1 cellular context compared by ENCODE assay signal in the genomic region with DNA sequence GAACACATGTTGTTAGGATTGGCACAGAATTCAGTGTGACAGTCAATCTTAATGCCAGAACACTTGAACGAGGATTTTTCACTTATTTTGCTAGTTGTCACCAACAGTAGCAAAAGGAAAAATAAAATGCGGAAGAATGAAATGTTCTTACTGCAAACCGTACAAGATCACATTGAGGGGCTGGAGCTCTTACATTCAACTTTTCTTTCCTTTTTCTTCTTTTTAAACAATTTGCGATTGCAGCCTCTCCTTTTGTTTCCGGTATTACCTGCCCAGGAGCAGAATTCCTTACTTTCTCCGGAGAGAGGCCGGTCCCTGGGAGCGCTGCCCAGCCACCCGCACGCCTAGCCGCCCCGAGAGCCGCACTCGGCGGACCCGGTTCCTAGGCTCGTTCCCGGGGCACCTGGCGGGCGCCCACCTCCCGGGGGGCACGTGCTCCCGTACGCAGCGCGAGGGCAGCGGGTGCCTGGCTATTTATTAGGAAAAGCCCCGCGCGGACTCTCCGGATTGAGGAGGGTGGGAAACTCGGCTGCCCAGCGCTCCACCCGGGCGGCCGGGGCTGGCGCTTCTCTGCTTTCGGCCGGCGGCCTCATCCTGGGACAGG.
TF ChIP-seq lines count a peak whose summit lies in the region.

No MANE protein-coding gene starts in this region.

TF ChIP-seq in GM12878, 131 proteins besides CTCF, POLR2A, EP300 and RAD21 (continued from another document and continues in another):
- TF ChIP-seq, protein P1, sequence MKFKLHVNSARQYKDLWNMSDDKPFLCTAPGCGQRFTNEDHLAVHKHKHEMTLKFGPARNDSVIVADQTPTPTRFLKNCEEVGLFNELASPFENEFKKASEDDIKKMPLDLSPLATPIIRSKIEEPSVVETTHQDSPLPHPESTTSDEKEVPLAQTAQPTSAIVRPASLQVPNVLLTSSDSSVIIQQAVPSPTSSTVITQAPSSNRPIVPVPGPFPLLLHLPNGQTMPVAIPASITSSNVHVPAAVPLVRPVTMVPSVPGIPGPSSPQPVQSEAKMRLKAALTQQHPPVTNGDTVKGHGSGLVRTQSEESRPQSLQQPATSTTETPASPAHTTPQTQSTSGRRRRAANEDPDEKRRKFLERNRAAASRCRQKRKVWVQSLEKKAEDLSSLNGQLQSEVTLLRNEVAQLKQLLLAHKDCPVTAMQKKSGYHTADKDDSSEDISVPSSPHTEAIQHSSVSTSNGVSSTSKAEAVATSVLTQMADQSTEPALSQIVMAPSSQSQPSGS (IDR thresholded peaks at IDR 0.05; ENCODE audit: low read length): no peak
- TF ChIP-seq TARDBP (IDR thresholded peaks at IDR 0.05; ENCODE audit: borderline replicate concordance): no peak
- TF ChIP-seq CHD4 (IDR thresholded peaks at IDR 0.05): no peak
- no peak for TF ChIP-seq IRF4 (IDR thresholded peaks at IDR 0.05; ENCODE audit: low read depth, low read length)
- no peak for TF ChIP-seq CREB1 (IDR thresholded peaks at IDR 0.05; ENCODE audit: low read depth)
- TF ChIP-seq EED (IDR thresholded peaks at IDR 0.05; ENCODE audit: low read depth): no peak
- TF ChIP-seq MEF2B (IDR thresholded peaks at IDR 0.05; ENCODE audit: partially characterized antibody, poor library complexity, severe bottlenecking): peak; percentile 35
- no peak for TF ChIP-seq ZNF622 (IDR thresholded peaks at IDR 0.05)
- 0 out of 2 replicates have a peak, but pooled peaks have one; percentile 20 for TF ChIP-seq NBN (IDR thresholded peaks at IDR 0.05)
- no peak for TF ChIP-seq CBX5 (IDR thresholded peaks at IDR 0.05; ENCODE audit: low read depth)
- no peak for TF ChIP-seq SMARCA5 (IDR thresholded peaks at IDR 0.05)
- no peak for TF ChIP-seq CREM (IDR thresholded peaks at IDR 0.05; ENCODE audit: low read depth)
- peak; percentile 73; the same call in 1 of the 2 replicates for TF ChIP-seq POLR2AphosphoS5 (IDR thresholded peaks at IDR 0.05; ENCODE audit: low read length)
- no peak for TF ChIP-seq RB1 (IDR thresholded peaks at IDR 0.05; ENCODE audit: borderline replicate concordance)
- no peak for TF ChIP-seq RCOR1 (conservative IDR thresholded peaks at IDR 0.05; ENCODE audit: low read depth, low read length)
- TF ChIP-seq, protein P2, sequence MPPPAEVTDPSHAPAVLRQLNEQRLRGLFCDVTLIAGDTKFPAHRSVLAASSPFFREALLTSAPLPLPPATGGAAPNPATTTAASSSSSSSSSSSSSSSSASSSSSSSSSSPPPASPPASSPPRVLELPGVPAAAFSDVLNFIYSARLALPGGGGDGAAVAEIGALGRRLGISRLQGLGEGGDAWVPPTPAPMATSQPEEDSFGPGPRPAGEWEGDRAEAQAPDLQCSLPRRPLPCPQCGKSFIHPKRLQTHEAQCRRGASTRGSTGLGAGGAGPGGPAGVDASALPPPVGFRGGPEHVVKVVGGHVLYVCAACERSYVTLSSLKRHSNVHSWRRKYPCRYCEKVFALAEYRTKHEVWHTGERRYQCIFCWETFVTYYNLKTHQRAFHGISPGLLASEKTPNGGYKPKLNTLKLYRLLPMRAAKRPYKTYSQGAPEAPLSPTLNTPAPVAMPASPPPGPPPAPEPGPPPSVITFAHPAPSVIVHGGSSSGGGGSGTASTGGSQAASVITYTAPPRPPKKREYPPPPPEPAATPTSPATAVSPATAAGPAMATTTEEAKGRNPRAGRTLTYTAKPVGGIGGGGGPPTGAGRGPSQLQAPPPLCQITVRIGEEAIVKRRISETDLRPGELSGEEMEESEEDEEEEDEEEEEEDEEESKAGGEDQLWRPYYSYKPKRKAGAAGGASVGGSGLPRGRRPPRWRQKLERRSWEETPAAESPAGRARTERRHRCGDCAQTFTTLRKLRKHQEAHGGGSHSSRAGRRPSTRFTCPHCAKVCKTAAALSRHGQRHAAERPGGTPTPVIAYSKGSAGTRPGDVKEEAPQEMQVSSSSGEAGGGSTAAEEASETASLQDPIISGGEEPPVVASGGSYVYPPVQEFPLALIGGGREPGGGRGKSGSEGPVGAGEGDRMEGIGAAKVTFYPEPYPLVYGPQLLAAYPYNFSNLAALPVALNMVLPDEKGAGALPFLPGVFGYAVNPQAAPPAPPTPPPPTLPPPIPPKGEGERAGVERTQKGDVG (CRISPR knock-in tag; IDR thresholded peaks at IDR 0.05): no peak
- TF ChIP-seq FOXK2 (IDR thresholded peaks at IDR 0.05): no peak
- no peak for TF ChIP-seq STAT3 (IDR thresholded peaks at IDR 0.05; ENCODE audit: low read depth, low read length)
- TF ChIP-seq, protein P3, sequence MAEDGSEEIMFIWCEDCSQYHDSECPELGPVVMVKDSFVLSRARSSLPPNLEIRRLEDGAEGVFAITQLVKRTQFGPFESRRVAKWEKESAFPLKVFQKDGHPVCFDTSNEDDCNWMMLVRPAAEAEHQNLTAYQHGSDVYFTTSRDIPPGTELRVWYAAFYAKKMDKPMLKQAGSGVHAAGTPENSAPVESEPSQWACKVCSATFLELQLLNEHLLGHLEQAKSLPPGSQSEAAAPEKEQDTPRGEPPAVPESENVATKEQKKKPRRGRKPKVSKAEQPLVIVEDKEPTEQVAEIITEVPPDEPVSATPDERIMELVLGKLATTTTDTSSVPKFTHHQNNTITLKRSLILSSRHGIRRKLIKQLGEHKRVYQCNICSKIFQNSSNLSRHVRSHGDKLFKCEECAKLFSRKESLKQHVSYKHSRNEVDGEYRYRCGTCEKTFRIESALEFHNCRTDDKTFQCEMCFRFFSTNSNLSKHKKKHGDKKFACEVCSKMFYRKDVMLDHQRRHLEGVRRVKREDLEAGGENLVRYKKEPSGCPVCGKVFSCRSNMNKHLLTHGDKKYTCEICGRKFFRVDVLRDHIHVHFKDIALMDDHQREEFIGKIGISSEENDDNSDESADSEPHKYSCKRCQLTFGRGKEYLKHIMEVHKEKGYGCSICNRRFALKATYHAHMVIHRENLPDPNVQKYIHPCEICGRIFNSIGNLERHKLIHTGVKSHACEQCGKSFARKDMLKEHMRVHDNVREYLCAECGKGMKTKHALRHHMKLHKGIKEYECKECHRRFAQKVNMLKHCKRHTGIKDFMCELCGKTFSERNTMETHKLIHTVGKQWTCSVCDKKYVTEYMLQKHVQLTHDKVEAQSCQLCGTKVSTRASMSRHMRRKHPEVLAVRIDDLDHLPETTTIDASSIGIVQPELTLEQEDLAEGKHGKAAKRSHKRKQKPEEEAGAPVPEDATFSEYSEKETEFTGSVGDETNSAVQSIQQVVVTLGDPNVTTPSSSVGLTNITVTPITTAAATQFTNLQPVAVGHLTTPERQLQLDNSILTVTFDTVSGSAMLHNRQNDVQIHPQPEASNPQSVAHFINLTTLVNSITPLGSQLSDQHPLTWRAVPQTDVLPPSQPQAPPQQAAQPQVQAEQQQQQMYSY (CRISPR knock-in tag; IDR thresholded peaks at IDR 0.05): no peak
- TF ChIP-seq ASH2L (IDR thresholded peaks at IDR 0.05; ENCODE audit: borderline replicate concordance, low read depth): 0 out of 2 replicates have a peak, but pooled peaks have one; percentile 11
- no peak for TF ChIP-seq SRF (IDR thresholded peaks at IDR 0.05; ENCODE audit: low read depth in 2 of 2, low read length in 2 of 2)
- no peak for TF ChIP-seq SMAD1 (IDR thresholded peaks at IDR 0.05; ENCODE audit: low read depth, partially characterized antibody)
- TF ChIP-seq NR2C2 (IDR thresholded peaks at IDR 0.05; ENCODE audit: borderline replicate concordance, control insufficient read depth, insufficient read length, low read depth): no peak
- no peak for TF ChIP-seq ETV6 (conservative IDR thresholded peaks at IDR 0.05 in 1 of 2, IDR thresholded peaks at IDR 0.05 in 1 of 2; ENCODE audit: borderline replicate concordance in 1 of 2, low read depth in 1 of 2)
- TF ChIP-seq RUNX3 (IDR thresholded peaks at IDR 0.05; ENCODE audit: low read length): no peak
- TF ChIP-seq CEBPB (IDR thresholded peaks at IDR 0.05; ENCODE audit: borderline replicate concordance in 1 of 2, low read depth in 2 of 2, low read length in 2 of 2): no peak
- TF ChIP-seq ATF7 (IDR thresholded peaks at IDR 0.05; ENCODE audit: low read depth): peak; percentile 23; the same call in 1 of the 2 replicates
- TF ChIP-seq PML (IDR thresholded peaks at IDR 0.05; ENCODE audit: low read length): peak; percentile 35; the same call in 1 of the 2 replicates
- TF ChIP-seq, protein P4, sequence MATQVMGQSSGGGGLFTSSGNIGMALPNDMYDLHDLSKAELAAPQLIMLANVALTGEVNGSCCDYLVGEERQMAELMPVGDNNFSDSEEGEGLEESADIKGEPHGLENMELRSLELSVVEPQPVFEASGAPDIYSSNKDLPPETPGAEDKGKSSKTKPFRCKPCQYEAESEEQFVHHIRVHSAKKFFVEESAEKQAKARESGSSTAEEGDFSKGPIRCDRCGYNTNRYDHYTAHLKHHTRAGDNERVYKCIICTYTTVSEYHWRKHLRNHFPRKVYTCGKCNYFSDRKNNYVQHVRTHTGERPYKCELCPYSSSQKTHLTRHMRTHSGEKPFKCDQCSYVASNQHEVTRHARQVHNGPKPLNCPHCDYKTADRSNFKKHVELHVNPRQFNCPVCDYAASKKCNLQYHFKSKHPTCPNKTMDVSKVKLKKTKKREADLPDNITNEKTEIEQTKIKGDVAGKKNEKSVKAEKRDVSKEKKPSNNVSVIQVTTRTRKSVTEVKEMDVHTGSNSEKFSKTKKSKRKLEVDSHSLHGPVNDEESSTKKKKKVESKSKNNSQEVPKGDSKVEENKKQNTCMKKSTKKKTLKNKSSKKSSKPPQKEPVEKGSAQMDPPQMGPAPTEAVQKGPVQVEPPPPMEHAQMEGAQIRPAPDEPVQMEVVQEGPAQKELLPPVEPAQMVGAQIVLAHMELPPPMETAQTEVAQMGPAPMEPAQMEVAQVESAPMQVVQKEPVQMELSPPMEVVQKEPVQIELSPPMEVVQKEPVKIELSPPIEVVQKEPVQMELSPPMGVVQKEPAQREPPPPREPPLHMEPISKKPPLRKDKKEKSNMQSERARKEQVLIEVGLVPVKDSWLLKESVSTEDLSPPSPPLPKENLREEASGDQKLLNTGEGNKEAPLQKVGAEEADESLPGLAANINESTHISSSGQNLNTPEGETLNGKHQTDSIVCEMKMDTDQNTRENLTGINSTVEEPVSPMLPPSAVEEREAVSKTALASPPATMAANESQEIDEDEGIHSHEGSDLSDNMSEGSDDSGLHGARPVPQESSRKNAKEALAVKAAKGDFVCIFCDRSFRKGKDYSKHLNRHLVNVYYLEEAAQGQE (IDR thresholded peaks at IDR 0.05; ENCODE audit: low read depth, low read length): no peak
- TF ChIP-seq SPI1 (IDR thresholded peaks at IDR 0.05; ENCODE audit: borderline replicate concordance, insufficient read depth, low read depth, low read length): no peak
- TF ChIP-seq ZNF24 (IDR thresholded peaks at IDR 0.05): no peak
- TF ChIP-seq KLF5 (IDR thresholded peaks at IDR 0.05; ENCODE audit: partially characterized antibody): no peak
- TF ChIP-seq, protein P5, sequence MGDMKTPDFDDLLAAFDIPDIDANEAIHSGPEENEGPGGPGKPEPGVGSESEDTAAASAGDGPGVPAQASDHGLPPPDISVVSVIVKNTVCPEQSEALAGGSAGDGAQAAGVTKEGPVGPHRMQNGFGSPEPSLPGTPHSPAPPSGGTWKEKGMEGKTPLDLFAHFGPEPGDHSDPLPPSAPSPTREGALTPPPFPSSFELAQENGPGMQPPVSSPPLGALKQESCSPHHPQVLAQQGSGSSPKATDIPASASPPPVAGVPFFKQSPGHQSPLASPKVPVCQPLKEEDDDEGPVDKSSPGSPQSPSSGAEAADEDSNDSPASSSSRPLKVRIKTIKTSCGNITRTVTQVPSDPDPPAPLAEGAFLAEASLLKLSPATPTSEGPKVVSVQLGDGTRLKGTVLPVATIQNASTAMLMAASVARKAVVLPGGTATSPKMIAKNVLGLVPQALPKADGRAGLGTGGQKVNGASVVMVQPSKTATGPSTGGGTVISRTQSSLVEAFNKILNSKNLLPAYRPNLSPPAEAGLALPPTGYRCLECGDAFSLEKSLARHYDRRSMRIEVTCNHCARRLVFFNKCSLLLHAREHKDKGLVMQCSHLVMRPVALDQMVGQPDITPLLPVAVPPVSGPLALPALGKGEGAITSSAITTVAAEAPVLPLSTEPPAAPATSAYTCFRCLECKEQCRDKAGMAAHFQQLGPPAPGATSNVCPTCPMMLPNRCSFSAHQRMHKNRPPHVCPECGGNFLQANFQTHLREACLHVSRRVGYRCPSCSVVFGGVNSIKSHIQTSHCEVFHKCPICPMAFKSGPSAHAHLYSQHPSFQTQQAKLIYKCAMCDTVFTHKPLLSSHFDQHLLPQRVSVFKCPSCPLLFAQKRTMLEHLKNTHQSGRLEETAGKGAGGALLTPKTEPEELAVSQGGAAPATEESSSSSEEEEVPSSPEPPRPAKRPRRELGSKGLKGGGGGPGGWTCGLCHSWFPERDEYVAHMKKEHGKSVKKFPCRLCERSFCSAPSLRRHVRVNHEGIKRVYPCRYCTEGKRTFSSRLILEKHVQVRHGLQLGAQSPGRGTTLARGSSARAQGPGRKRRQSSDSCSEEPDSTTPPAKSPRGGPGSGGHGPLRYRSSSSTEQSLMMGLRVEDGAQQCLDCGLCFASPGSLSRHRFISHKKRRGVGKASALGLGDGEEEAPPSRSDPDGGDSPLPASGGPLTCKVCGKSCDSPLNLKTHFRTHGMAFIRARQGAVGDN (IDR thresholded peaks at IDR 0.05): no peak
- no peak for TF ChIP-seq YBX1 (IDR thresholded peaks at IDR 0.05)
- no peak for TF ChIP-seq TCF3 (IDR thresholded peaks at IDR 0.05; ENCODE audit: borderline replicate concordance, insufficient read depth, low read depth, low read length)
- TF ChIP-seq, protein P6, sequence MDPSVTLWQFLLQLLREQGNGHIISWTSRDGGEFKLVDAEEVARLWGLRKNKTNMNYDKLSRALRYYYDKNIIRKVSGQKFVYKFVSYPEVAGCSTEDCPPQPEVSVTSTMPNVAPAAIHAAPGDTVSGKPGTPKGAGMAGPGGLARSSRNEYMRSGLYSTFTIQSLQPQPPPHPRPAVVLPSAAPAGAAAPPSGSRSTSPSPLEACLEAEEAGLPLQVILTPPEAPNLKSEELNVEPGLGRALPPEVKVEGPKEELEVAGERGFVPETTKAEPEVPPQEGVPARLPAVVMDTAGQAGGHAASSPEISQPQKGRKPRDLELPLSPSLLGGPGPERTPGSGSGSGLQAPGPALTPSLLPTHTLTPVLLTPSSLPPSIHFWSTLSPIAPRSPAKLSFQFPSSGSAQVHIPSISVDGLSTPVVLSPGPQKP (IDR thresholded peaks at IDR 0.05; ENCODE audit: low read depth, low read length): no peak
- no peak for TF ChIP-seq IKZF1 (conservative IDR thresholded peaks at IDR 0.05)
- TF ChIP-seq YY1 (IDR thresholded peaks at IDR 0.05; ENCODE audit: low read depth, low read length): 0 out of 2 replicates have a peak, but pooled peaks have one; percentile 80
- TF ChIP-seq, protein P7, sequence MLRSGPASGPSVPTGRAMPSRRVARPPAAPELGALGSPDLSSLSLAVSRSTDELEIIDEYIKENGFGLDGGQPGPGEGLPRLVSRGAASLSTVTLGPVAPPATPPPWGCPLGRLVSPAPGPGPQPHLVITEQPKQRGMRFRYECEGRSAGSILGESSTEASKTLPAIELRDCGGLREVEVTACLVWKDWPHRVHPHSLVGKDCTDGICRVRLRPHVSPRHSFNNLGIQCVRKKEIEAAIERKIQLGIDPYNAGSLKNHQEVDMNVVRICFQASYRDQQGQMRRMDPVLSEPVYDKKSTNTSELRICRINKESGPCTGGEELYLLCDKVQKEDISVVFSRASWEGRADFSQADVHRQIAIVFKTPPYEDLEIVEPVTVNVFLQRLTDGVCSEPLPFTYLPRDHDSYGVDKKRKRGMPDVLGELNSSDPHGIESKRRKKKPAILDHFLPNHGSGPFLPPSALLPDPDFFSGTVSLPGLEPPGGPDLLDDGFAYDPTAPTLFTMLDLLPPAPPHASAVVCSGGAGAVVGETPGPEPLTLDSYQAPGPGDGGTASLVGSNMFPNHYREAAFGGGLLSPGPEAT (IDR thresholded peaks at IDR 0.05; ENCODE audit: low read depth): no peak
- no peak for TF ChIP-seq MEF2A (IDR thresholded peaks at IDR 0.05; ENCODE audit: insufficient read depth, low read depth, low read length)
- TF ChIP-seq GABPA (IDR thresholded peaks at IDR 0.05; ENCODE audit: low read depth): no peak
- TF ChIP-seq NR2C1 (IDR thresholded peaks at IDR 0.05): no peak
- no peak for TF ChIP-seq SIX5 (IDR thresholded peaks at IDR 0.05; ENCODE audit: low read depth, low read length, severe bottlenecking)
- TF ChIP-seq BRCA1 (IDR thresholded peaks at IDR 0.05; ENCODE audit: low read depth, low read length): no peak
